In the genomic region with DNA sequence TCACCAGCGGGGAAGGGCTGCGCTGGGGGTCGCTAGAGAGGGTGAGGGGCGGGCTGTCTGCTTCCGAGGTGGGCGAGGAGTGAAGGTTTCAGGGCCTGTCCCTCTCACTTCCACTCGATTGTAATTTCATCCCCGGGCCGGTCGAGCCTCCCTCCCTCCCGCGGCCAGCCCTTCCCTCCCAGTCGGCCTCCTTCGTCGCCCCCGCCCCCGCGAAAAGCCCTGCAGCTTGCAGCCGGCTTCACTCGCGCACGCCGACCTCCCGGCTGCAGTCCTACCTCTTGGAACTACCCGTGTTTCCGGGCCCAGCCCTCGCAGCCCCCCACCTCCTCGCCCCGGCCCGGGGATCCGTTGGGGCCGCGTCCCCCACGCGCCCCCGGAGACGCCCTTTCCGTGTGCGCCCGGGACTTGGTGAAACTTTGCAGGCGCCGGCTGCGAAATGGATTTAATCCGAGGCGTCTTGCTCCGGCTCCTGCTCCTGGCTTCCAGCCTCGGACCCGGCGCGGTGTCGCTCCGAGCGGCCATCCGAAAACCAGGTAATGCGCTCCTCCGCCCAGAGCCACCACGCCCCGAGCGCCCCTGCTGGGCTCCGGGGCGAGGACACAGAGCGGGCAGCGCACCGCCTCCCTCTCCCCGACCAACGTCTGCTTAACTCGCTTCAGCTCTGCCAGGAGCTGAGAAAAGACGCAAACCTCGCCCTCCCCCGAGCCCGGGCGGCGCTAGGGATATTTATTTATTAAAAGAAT, we compare ENCODE assay signal across 8 cellular contexts. TPM values are rescaled to one million over a fixed set of nuclear protein-coding genes. Genes with fewer than 3 reads are reported as not detected.
DNase-seq lines count a peak whose midpoint lies in the region; ATAC-seq, FAIRE-seq and TF ChIP-seq lines count a peak whose summit lies in the region.

A gene (plus strand): TSS at position 241 of the 743 bp plus-strand sequence. CDS start 196 bp downstream, at position 437.

- H3K9me1 ChIP-seq in keratinocyte (ENCODE audit: control insufficient read depth, extremely low read depth, insufficient read depth, low read length), result no peaks in the 10 kb centered on the region

- H3K27ac Mint-ChIP-seq in CD4-positive, alpha-beta memory T cell, result no peak within 1 kb of the TSS
- H3K27ac Mint-ChIP-seq in astrocyte (ENCODE audit: unreplicated experiment), result no peak within 1 kb of the TSS
- H3K27ac Mint-ChIP-seq in immature natural killer cell, result no peak within 1 kb of the TSS

- H3K9me3 Mint-ChIP-seq in CD4-positive, alpha-beta memory T cell, result peaks cover 0 to 11% (median 7%) of the 10 kb centered on the region in 8 donors
- H3K9me3 Mint-ChIP-seq in astrocyte (ENCODE audit: unreplicated experiment) (peaks cover 6% of the 10 kb centered on the region), immature natural killer cell (peaks cover 0 to 22% (median 3%) of the 10 kb centered on the region in 6 donors)

- no peak for FAIRE-seq in astrocyte (lab: Jason Lieb, UNC)
- no peak for FAIRE-seq in keratinocyte (lab: Jason Lieb, UNC)

- H3K4me2 ChIP-seq in astrocyte (ENCODE audit: low read length) (peak within 1 kb of the TSS; percentile 91), keratinocyte (ENCODE audit: control insufficient read depth, extremely low read depth, insufficient read depth, low read depth, low read length) (peak within 1 kb of the TSS; percentile 65), PC-9 (no peak within 1 kb of the TSS)

- peaks cover 3 to 14% (median 4%) of the 10 kb centered on the region in 4 donors for H3K4me1 Mint-ChIP-seq in CD4-positive, alpha-beta memory T cell
- H3K4me1 Mint-ChIP-seq in astrocyte (ENCODE audit: low read depth, unreplicated experiment) (no peaks in the 10 kb centered on the region), immature natural killer cell (peaks cover 0 to 5% of the 10 kb centered on the region in 2 donors)

- TF ChIP-seq CTCF in astrocyte (IDR thresholded peaks at IDR 0.05; ENCODE audit: insufficient read depth, low read depth, low read length) (no peak), keratinocyte (optimal IDR thresholded peaks at IDR 0.05 in 1 of 3, IDR thresholded peaks at IDR 0.05 in 1 of 3, conservative IDR thresholded peaks at IDR 0.05 in 1 of 3; ENCODE audit: extremely low read depth in 1 of 3, insufficient read depth in 2 of 3, low read length in 3 of 3) (peak in 2 of 3 experiments; percentile 11 to 15), suprapubic skin (IDR thresholded peaks at IDR 0.05) (no peak), PC-9 (conservative IDR thresholded peaks at IDR 0.05) (no peak)

- no peaks in the 10 kb centered on the region for H3K36me3 ChIP-seq in CD4-positive, alpha-beta memory T cell (ENCODE audit: insufficient read depth, low read length)
- H3K36me3 ChIP-seq in astrocyte (ENCODE audit: insufficient read depth, low read length), result no peaks in the 10 kb centered on the region
- no peaks in the 10 kb centered on the region for H3K36me3 ChIP-seq in keratinocyte (ENCODE audit: control insufficient read depth in 2 of 2, extremely low read depth in 1 of 2, insufficient read depth in 2 of 2, low read length in 2 of 2)
- no peaks in the 10 kb centered on the region for H3K36me3 ChIP-seq in suprapubic skin
- no peaks in the 10 kb centered on the region for H3K36me3 ChIP-seq in PC-9 (ENCODE audit: low read depth)

- H3K9ac ChIP-seq in astrocyte (ENCODE audit: low read length), result no peak within 1 kb of the TSS
- no peak within 1 kb of the TSS for H3K9ac ChIP-seq in keratinocyte (ENCODE audit: control insufficient read depth, extremely low read depth, insufficient read depth, low read length)

- H3K36me3 Mint-ChIP-seq in CD4-positive, alpha-beta memory T cell, result no peaks in the 10 kb centered on the region
- no peaks in the 10 kb centered on the region for H3K36me3 Mint-ChIP-seq in astrocyte (ENCODE audit: low read depth, unreplicated experiment)
- no peaks in the 10 kb centered on the region for H3K36me3 Mint-ChIP-seq in immature natural killer cell

- H3K9me3 ChIP-seq in CD4-positive, alpha-beta memory T cell (ENCODE audit: control insufficient read depth in 1 of 2, low read length in 2 of 2), result no peaks in the 10 kb centered on the region
- H3K9me3 ChIP-seq in astrocyte (ENCODE audit: insufficient read depth, low read depth, low read length) (no peaks in the 10 kb centered on the region), keratinocyte (ENCODE audit: control insufficient read depth, low read depth, low read length) (no peaks in the 10 kb centered on the region), suprapubic skin (no peaks in the 10 kb centered on the region), PC-9 (ENCODE audit: insufficient read depth, low read depth) (no peaks in the 10 kb centered on the region)

- CTCF ChIA-PET in CD4-positive, alpha-beta memory T cell (lab: Charles Lee; ENCODE audit: partially characterized antibody), result no interaction called here
- CTCF ChIA-PET in PC-9 (lab: Charles Lee), result no interaction called here

- no peak for TF ChIP-seq EP300 in suprapubic skin (IDR thresholded peaks at IDR 0.05)

- dilution Hi-C loops in keratinocyte (cut with MboI; ENCODE audit: extremely low pct_ligation_motif_present, low sequenced_read_pairs), result no loop called here

- no peak for ATAC-seq in GM19023 (IDR thresholded peaks at IDR 0.05; ENCODE audit: unreplicated experiment)

- H3K9me2 ChIP-seq in PC-9 (ENCODE audit: insufficient read depth), result no peaks in the 10 kb centered on the region

- BruUV-seq in PC-9 (replicated peaks; lab: Mats Ljungman, UMichigan), result no TSS peak

- no peak for TF ChIP-seq POLR2A in suprapubic skin (IDR thresholded peaks at IDR 0.05)

- intact Hi-C loops in CD4-positive, alpha-beta memory T cell (cut with micrococcal nuclease), result no loop called here
- intact Hi-C loops in PC-9 (cut with micrococcal nuclease; ENCODE audit: unreplicated experiment), result no loop called here

- 1% methylated on average over 59 of the region's 73 CpGs for WGBS in suprapubic skin

- POLR2A ChIA-PET in CD4-positive, alpha-beta memory T cell (lab: Charles Lee; ENCODE audit: partially characterized antibody), result no interaction called here
- POLR2A ChIA-PET in PC-9 (lab: Charles Lee; ENCODE audit: unreplicated experiment), result no interaction called here

- H3K27me3 Mint-ChIP-seq in CD4-positive, alpha-beta memory T cell, result peaks cover 44 to 50% of the 10 kb centered on the region in 2 donors
- H3K27me3 Mint-ChIP-seq in astrocyte (ENCODE audit: low read depth, unreplicated experiment) (peaks cover 77% of the 10 kb centered on the region), immature natural killer cell (ENCODE audit: low read depth in 3 of 3) (peaks cover 18 to 41% (median 26%) of the 10 kb centered on the region in 3 donors)

- no peak for DNase-seq in CD4-positive, alpha-beta memory T cell
- DNase-seq in LHCN-M2 (ENCODE audit: low read depth), result no peak
- no peak for DNase-seq in astrocyte (ENCODE audit: low read depth)
- DNase-seq in keratinocyte (ENCODE audit: low read depth, low spot score), result no peak
- DNase-seq in suprapubic skin (ENCODE audit: low spot score in 2 of 2), result no peak
- no peak for DNase-seq in PC-9
- DNase-seq in immature natural killer cell, result no peak

- no peaks in the 10 kb centered on the region for H3F3A ChIP-seq in PC-9 (ENCODE audit: insufficient read depth, low read depth)

- peaks cover 15% of the 10 kb centered on the region for H3K27me3 ChIP-seq in CD4-positive, alpha-beta memory T cell (ENCODE audit: insufficient read depth, low read length)
- peaks cover 63% of the 10 kb centered on the region for H3K27me3 ChIP-seq in astrocyte (ENCODE audit: insufficient read depth, low read length)
- peaks cover 57% of the 10 kb centered on the region for H3K27me3 ChIP-seq in keratinocyte (ENCODE audit: control insufficient read depth, extremely low read depth, insufficient read depth, low read length)
- peaks cover 56% of the 10 kb centered on the region for H3K27me3 ChIP-seq in suprapubic skin
- H3K27me3 ChIP-seq in PC-9 (ENCODE audit: insufficient read depth, low read depth), result peaks cover 87% of the 10 kb centered on the region

- H3K4me1 ChIP-seq in CD4-positive, alpha-beta memory T cell (ENCODE audit: insufficient read depth, low read length), result peaks cover 6% of the 10 kb centered on the region
- H3K4me1 ChIP-seq in astrocyte (ENCODE audit: insufficient read depth, low read length) (no peaks in the 10 kb centered on the region), keratinocyte (ENCODE audit: control insufficient read depth, extremely low read depth, insufficient read depth, low read length) (no peaks in the 10 kb centered on the region), suprapubic skin (peaks cover 19% of the 10 kb centered on the region), PC-9 (replicated peaks; ENCODE audit: insufficient read depth) (no peaks in the 10 kb centered on the region)

- no peaks in the 10 kb centered on the region for H4K20me1 ChIP-seq in astrocyte (ENCODE audit: insufficient read depth, low read length)
- H4K20me1 ChIP-seq in keratinocyte (ENCODE audit: control insufficient read depth, extremely low read depth, insufficient read depth, low read length), result no peaks in the 10 kb centered on the region
- no peaks in the 10 kb centered on the region for H4K20me1 ChIP-seq in PC-9 (ENCODE audit: insufficient read depth)

- no peaks in the 10 kb centered on the region for H3K79me2 ChIP-seq in astrocyte (ENCODE audit: insufficient read depth, low read length)
- no peaks in the 10 kb centered on the region for H3K79me2 ChIP-seq in keratinocyte (ENCODE audit: control insufficient read depth, insufficient read depth, low read length)
- H3K79me2 ChIP-seq in PC-9 (ENCODE audit: low read depth), result no peaks in the 10 kb centered on the region

- H2AFZ ChIP-seq in astrocyte (ENCODE audit: low read depth, low read length) (peak within 1 kb of the TSS; percentile 51), keratinocyte (ENCODE audit: control insufficient read depth, low read length) (peak within 1 kb of the TSS; percentile 29), PC-9 (no peak within 1 kb of the TSS)

- no peak within 1 kb of the TSS for H3K4me3 ChIP-seq in CD4-positive, alpha-beta memory T cell (ENCODE audit: low read length in 2 of 2)
- H3K4me3 ChIP-seq in astrocyte (ENCODE audit: insufficient read depth, low read depth, low read length) (peak within 1 kb of the TSS; percentile 53), keratinocyte (ENCODE audit: control insufficient read depth in 2 of 3, extremely low read depth in 1 of 3, insufficient read depth in 2 of 3, low read depth in 1 of 3, low read length in 3 of 3) (peak within 1 kb of the TSS; percentile 28 to 53 (median 32)), suprapubic skin (peak within 1 kb of the TSS; percentile 58), PC-9 (no peak within 1 kb of the TSS)

- H3K4me3 Mint-ChIP-seq in CD4-positive, alpha-beta memory T cell, result peak within 1 kb of the TSS in 5 of 8 donors; percentile 19 to 69 (median 38)
- H3K4me3 Mint-ChIP-seq in astrocyte (ENCODE audit: unreplicated experiment), result peak within 1 kb of the TSS; percentile 84
- H3K4me3 Mint-ChIP-seq in immature natural killer cell, result peak within 1 kb of the TSS in 1 of 5 donors; percentile 27

- H3K27ac ChIP-seq in CD4-positive, alpha-beta memory T cell (ENCODE audit: low read depth, low read length), result no peak within 1 kb of the TSS
- no peak within 1 kb of the TSS for H3K27ac ChIP-seq in astrocyte (ENCODE audit: low read depth, low read length)
- no peak within 1 kb of the TSS for H3K27ac ChIP-seq in keratinocyte (ENCODE audit: control insufficient read depth, insufficient read depth, low read length)
- H3K27ac ChIP-seq in suprapubic skin, result peak within 1 kb of the TSS; percentile 6
- no peak within 1 kb of the TSS for H3K27ac ChIP-seq in PC-9

RNA-seq across cellular contexts. Expression of the gene that starts here (rescaled TPM):
- not detected for total RNA-seq in CD4-positive, alpha-beta memory T cell
- polyA plus RNA-seq in CD4-positive, alpha-beta memory T cell, result not detected
- total RNA-seq in LHCN-M2 (2014; rRNA removed) (22.4 and 27.1 TPM in 2 replicates), astrocyte (1.0 and 1.1 TPM in 2 replicates), suprapubic skin (1 to 10 TPM; 1.8 to 3.9 (median 3.0) TPM), PC-9 (2021) (not detected in 2 replicates)
- polyA plus RNA-seq in LHCN-M2 (2012), result 35.3 TPM
- polyA plus RNA-seq in keratinocyte (not detected in 3 replicates), immature natural killer cell (not detected)
- 0.75 TPM for polyA plus RNA-seq in keratinocyte (2011; ENCODE audit: low read depth)
- 0.04 TPM in 1 of 2 replicates, not detected in the other for polyA plus RNA-seq in keratinocyte (2011; cell fraction: cytosol; rRNA removed)
- polyA plus RNA-seq in keratinocyte (2011; cell fraction: nucleus; rRNA removed), result 0.09 TPM in 1 of 2 replicates, not detected in the other
- polyA plus RNA-seq in keratinocyte (2012; ENCODE audit: low replicate concordance), result 0.28 TPM in 1 of 2 replicates, not detected in the other
- polyA minus RNA-seq in keratinocyte, result not detected in 3 replicates
- not detected for polyA minus RNA-seq in keratinocyte (2011; cell fraction: cytosol; rRNA and poly(A)+ RNA removed)
- not detected in 2 replicates for polyA minus RNA-seq in keratinocyte (2011; cell fraction: nucleus; rRNA and poly(A)+ RNA removed)

Comparison
In these comparisons a context has a peak if more than half of its experiments do, and no peak if none do; other contexts are left out.
1. H3K4me3 ChIP-seq: peak in astrocyte (single experiment), keratinocyte (3 of 3) and suprapubic skin (single experiment); none in CD4-positive, alpha-beta memory T cell (0 of 2) and PC-9 (single experiment).
2. CTCF ChIP-seq: peak in keratinocyte (2 of 3); none in astrocyte (single experiment), suprapubic skin (0 of 2) and PC-9 (single experiment).